ENCODE assay signal across 8 cellular contexts in genomic region chrX:107715331-107716044, GRCh38.
DNase-seq lines count a peak whose midpoint lies in the region; ATAC-seq and TF ChIP-seq lines count a peak whose summit lies in the region.

No MANE protein-coding gene starts in this region.

- no peaks in the 10 kb centered on the region for H3K9me3 ChIP-seq in adrenal gland (replicated peaks in 1 of 3)

- peaks cover 62 to 64% of the 10 kb centered on the region in 2 donors for H3K4me1 Mint-ChIP-seq in immature natural killer cell
- H3K4me1 Mint-ChIP-seq in stimulated activated naive CD8-positive, alpha-beta T cell treated with anti-CD3 and anti-CD28 coated beads, Interleukin-15, Interleukin-2, amounts not matched to agents 100 ng/mL and 50 ng/mL, for 24 hours (ENCODE audit: low read depth): peaks cover 66% of the 10 kb centered on the region

- peak overlapping the region; percentile 84 to 98 (median 95) for H3K27ac ChIP-seq in adrenal gland

- H3K4me3 Mint-ChIP-seq in immature natural killer cell: peak overlapping the region; percentile 91 to 97 (median 94)
- H3K4me3 Mint-ChIP-seq in stimulated activated naive CD8-positive, alpha-beta T cell treated with anti-CD3 and anti-CD28 coated beads, Interleukin-15, Interleukin-2, amounts not matched to agents 100 ng/mL and 50 ng/mL, for 24 hours: peak overlapping the region; percentile 91

- peaks cover 0 to 23% of the 10 kb centered on the region in 2 donors for H3K36me3 ChIP-seq in adrenal gland (replicated peaks in 1 of 2)

- H3K27me3 Mint-ChIP-seq in immature natural killer cell (ENCODE audit: low read depth in 3 of 3): peaks cover 51 to 76% (median 51%) of the 10 kb centered on the region in 3 donors
- no peaks in the 10 kb centered on the region for H3K27me3 Mint-ChIP-seq in stimulated activated naive CD8-positive, alpha-beta T cell treated with anti-CD3 and anti-CD28 coated beads, Interleukin-15, Interleukin-2, amounts not matched to agents 100 ng/mL and 50 ng/mL, for 24 hours

- peaks cover 12% of the 10 kb centered on the region for H3K27me3 ChIP-seq in adrenal gland

- peak overlapping the region; percentile 40 to 79 (median 50) for H3K4me3 ChIP-seq in adrenal gland

- DNase-seq in cardiac septum (ENCODE audit: low spot score) (peak; percentile 72), left cardiac atrium (no peak), adrenal gland (peak in 3 of 7 donors; percentile 25 to 61 (median 28)), immature natural killer cell (peak; percentile 20 to 37 (median 34)), iPS-NIHi11 (ENCODE audit: low spot score) (no peak)
- no peak for DNase-seq in stimulated activated CD4-positive, alpha-beta T cell treated with anti-CD3 and anti-CD28 coated beads, Interleukin-4, amount 100 ng/mL, for 4 hours

- intact Hi-C loops in cardiac septum (cut with DNase I): loop anchor here (2.0 kb wide), 2 partner anchors 39 to 59 kb away; partner anchors contain the start of gene TSC22D3
- intact Hi-C loops in left cardiac atrium (cut with DNase I): loop anchor here (5.0 kb wide), 2 partner anchors 43 to 62 kb away; partner anchors contain the start of genes NCBP2L (in 2 of the 2) and TSC22D3 (in 2 of the 2)
- intact Hi-C loops in adrenal gland (cut with DNase I): loop anchor here (5.0 to 10.0 kb wide), 3 partner anchors 38 to 62 kb away; partner anchors contain the start of genes NCBP2L (in 2 of the 2) and TSC22D3 (in 2 of the 2)

- peak in 1 of 2 donors; percentile 39 for TF ChIP-seq POLR2A in adrenal gland (IDR thresholded peaks at IDR 0.05)

- 0 to 44% (median 20%) methylated on average over 5 to 13 of the region's 13 CpGs for WGBS in adrenal gland, 4 donors

- ATAC-seq in left cardiac atrium (no peak), GM18870 (IDR thresholded peaks at IDR 0.05; ENCODE audit: unreplicated experiment) (no peak)

- peak overlapping the region; percentile 96 to 100 (median 98) for H3K27ac Mint-ChIP-seq in immature natural killer cell
- H3K27ac Mint-ChIP-seq in stimulated activated naive CD8-positive, alpha-beta T cell treated with anti-CD3 and anti-CD28 coated beads, Interleukin-15, Interleukin-2, amounts not matched to agents 100 ng/mL and 50 ng/mL, for 24 hours: peak overlapping the region; percentile 83

- H3K36me3 Mint-ChIP-seq in immature natural killer cell: peaks cover 4 to 19% (median 12%) of the 10 kb centered on the region in 3 donors
- peaks cover 21% of the 10 kb centered on the region for H3K36me3 Mint-ChIP-seq in stimulated activated naive CD8-positive, alpha-beta T cell treated with anti-CD3 and anti-CD28 coated beads, Interleukin-15, Interleukin-2, amounts not matched to agents 100 ng/mL and 50 ng/mL, for 24 hours (ENCODE audit: low read depth)

- no peak for TF ChIP-seq CTCF in adrenal gland (IDR thresholded peaks at IDR 0.05)

- peaks cover 13 to 47% of the 10 kb centered on the region in 2 donors for H3K4me1 ChIP-seq in adrenal gland (replicated peaks in 1 of 2)

- no peaks in the 10 kb centered on the region for H3K9me3 Mint-ChIP-seq in immature natural killer cell
- no peaks in the 10 kb centered on the region for H3K9me3 Mint-ChIP-seq in stimulated activated naive CD8-positive, alpha-beta T cell treated with anti-CD3 and anti-CD28 coated beads, Interleukin-15, Interleukin-2, amounts not matched to agents 100 ng/mL and 50 ng/mL, for 24 hours

Comparison
In these comparisons a context has a peak if more than half of its experiments do, and no peak if none do; other contexts are left out.
1. DNase-seq: peak in cardiac septum (single experiment) and immature natural killer cell (3 of 3); none in left cardiac atrium (single experiment), stimulated activated CD4-positive, alpha-beta T cell treated with anti-CD3 and anti-CD28 coated beads, Interleukin-4, amount 100 ng/mL, for 4 hours (0 of 2) and iPS-NIHi11 (single experiment).